Comparison of ENCODE assay signal across 1 cellular context in genomic region chr19:9538183-9539058, GRCh38.
TF ChIP-seq lines count a peak whose summit lies in the region.

TSS of gene ZNF426 (minus strand) at chr19:9538645. CDS start at chr19:9536232, 2,413 bp downstream.

TF ChIP-seq in HepG2, 621 proteins besides CTCF, POLR2A, EP300 and RAD21 (continued from another document and continues in another):
- no peak for TF ChIP-seq PRDM15 (CRISPR knock-in tag; IDR thresholded peaks at IDR 0.05)
- TF ChIP-seq SRSF4 (IDR thresholded peaks at IDR 0.05; ENCODE audit: low read depth, low read length, poor library complexity, severe bottlenecking) = no peak
- no peak for TF ChIP-seq SSRP1 (CRISPR knock-in tag; IDR thresholded peaks at IDR 0.05)
- TF ChIP-seq NCOA5 (CRISPR knock-in tag; IDR thresholded peaks at IDR 0.05) = no peak
- peak; percentile 98 for TF ChIP-seq PHF8 (CRISPR knock-in tag; IDR thresholded peaks at IDR 0.05)
- TF ChIP-seq KDM3A (CRISPR knock-in tag; IDR thresholded peaks at IDR 0.05; ENCODE audit: low read depth) = no peak
- TF ChIP-seq ZNF629 (CRISPR knock-in tag; conservative IDR thresholded peaks at IDR 0.05) = peak; percentile 71
- TF ChIP-seq HINFP (CRISPR knock-in tag; IDR thresholded peaks at IDR 0.05; ENCODE audit: low read depth) = 0 out of 2 replicates have a peak, but pooled peaks have one; percentile 46
- TF ChIP-seq ZMYM4 (CRISPR knock-in tag; IDR thresholded peaks at IDR 0.05) = peak; percentile 92
- no peak for TF ChIP-seq WIZ (CRISPR knock-in tag; IDR thresholded peaks at IDR 0.05)
- TF ChIP-seq, protein P1, sequence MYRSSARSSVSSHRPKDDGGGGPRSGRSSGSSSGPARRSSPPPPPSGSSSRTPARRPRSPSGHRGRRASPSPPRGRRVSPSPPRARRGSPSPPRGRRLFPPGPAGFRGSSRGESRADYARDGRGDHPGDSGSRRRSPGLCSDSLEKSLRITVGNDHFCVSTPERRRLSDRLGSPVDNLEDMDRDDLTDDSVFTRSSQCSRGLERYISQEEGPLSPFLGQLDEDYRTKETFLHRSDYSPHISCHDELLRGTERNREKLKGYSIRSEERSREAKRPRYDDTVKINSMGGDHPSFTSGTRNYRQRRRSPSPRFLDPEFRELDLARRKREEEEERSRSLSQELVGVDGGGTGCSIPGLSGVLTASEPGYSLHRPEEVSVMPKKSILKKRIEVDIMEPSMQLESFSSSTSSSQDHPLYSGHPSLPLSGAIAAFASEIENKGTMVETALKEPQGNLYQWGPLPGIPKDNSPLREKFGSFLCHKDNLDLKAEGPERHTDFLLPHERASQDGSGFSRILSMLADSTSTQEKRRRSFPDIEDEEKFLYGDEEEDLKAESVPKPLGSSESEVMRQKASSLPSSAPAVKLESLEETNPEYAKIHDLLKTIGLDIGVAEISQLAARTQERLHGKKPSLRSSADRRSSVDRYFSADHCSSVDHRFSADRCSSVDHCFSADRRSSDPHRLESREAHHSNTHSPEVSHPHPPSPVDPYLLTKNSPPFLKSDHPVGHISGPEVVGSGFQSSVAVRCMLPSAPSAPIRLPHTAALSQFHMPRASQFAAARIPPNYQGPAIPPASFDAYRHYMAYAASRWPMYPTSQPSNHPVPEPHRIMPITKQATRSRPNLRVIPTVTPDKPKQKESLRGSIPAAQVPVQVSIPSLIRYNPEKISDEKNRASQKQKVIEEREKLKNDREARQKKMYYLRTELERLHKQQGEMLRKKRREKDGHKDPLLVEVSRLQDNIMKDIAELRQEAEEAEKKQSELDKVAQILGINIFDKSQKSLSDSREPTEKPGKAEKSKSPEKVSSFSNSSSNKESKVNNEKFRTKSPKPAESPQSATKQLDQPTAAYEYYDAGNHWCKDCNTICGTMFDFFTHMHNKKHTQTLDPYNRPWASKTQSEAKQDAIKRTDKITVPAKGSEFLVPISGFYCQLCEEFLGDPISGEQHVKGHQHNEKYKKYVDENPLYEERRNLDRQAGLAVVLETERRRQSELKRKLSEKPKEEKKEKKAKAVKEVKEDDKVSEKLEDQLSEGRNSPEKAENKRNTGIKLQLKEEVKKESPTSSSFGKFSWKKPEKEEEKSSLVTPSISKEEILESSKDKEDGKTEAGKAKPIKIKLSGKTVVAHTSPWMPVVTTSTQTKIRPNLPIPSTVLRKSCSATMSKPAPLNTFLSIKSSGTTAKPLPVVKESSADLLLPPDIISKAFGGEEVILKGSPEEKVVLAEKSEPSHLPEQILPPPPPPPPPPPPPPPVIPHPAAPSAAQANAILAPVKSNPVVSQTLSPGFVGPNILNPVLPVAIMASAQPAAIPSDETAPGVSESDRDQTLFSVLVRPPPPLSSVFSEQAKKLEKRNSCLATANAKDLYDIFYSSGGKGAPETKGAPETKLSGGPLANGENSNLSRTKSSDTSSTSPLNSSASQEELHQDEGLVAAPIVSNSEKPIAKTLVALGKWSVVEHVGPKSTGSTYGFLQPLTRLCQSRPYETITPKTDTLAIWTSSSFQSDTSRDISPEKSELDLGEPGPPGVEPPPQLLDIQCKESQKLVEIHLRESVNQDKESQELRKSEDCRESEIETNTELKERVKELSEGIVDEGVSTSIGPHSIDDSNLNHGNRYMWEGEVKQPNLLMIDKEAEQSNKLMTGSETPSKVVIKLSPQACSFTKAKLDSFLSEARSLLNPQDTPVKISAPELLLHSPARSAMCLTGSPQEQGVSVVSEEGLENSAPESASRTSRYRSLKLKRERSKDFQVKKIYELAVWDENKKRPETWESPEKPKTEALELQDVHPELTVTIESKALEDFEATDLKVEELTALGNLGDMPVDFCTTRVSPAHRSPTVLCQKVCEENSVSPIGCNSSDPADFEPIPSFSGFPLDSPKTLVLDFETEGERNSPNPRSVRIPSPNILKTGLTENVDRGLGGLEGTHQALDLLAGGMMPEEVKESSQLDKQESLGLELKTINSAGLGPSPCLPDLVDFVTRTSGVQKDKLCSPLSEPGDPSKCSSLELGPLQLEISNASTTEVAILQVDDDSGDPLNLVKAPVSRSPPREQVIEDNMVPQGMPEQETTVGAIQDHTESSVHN (CRISPR knock-in tag; IDR thresholded peaks at IDR 0.05) = no peak
- no peak for TF ChIP-seq ZFAT (CRISPR knock-in tag; conservative IDR thresholded peaks at IDR 0.05)
- TF ChIP-seq PAXIP1 (CRISPR knock-in tag; conservative IDR thresholded peaks at IDR 0.05) = peak; percentile 50
- TF ChIP-seq PTBP1 (IDR thresholded peaks at IDR 0.05; ENCODE audit: low read depth, low read length, poor library complexity, severe bottlenecking) = no peak
- TF ChIP-seq ZSCAN12 (CRISPR knock-in tag; IDR thresholded peaks at IDR 0.05) = no peak
- TF ChIP-seq, protein P2, sequence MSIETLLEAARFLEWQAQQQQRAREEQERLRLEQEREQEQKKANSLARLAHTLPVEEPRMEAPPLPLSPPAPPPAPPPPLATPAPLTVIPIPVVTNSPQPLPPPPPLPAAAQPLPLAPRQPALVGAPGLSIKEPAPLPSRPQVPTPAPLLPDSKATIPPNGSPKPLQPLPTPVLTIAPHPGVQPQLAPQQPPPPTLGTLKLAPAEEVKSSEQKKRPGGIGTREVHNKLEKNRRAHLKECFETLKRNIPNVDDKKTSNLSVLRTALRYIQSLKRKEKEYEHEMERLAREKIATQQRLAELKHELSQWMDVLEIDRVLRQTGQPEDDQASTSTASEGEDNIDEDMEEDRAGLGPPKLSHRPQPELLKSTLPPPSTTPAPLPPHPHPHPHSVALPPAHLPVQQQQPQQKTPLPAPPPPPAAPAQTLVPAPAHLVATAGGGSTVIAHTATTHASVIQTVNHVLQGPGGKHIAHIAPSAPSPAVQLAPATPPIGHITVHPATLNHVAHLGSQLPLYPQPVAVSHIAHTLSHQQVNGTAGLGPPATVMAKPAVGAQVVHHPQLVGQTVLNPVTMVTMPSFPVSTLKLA (IDR thresholded peaks at IDR 0.05) = no peak
- TF ChIP-seq CCDC6 (CRISPR knock-in tag; IDR thresholded peaks at IDR 0.05) = no peak
- TF ChIP-seq ZNF333 (CRISPR knock-in tag; IDR thresholded peaks at IDR 0.05; ENCODE audit: borderline replicate concordance) = peak; percentile 69; the same call in 1 of the 2 replicates
- 0 out of 2 replicates have a peak, but pooled peaks have one; percentile 90 for TF ChIP-seq ZNF33A (CRISPR knock-in tag; IDR thresholded peaks at IDR 0.05; ENCODE audit: borderline replicate concordance)
- TF ChIP-seq NONO (IDR thresholded peaks at IDR 0.05) = no peak
- peak; percentile 82 for TF ChIP-seq NONO (CRISPR knock-in tag; conservative IDR thresholded peaks at IDR 0.05)
- TF ChIP-seq PAF1 (CRISPR knock-in tag; IDR thresholded peaks at IDR 0.05) = no peak
- TF ChIP-seq MIER2 (CRISPR knock-in tag; IDR thresholded peaks at IDR 0.05) = no peak
- TF ChIP-seq, protein P3, sequence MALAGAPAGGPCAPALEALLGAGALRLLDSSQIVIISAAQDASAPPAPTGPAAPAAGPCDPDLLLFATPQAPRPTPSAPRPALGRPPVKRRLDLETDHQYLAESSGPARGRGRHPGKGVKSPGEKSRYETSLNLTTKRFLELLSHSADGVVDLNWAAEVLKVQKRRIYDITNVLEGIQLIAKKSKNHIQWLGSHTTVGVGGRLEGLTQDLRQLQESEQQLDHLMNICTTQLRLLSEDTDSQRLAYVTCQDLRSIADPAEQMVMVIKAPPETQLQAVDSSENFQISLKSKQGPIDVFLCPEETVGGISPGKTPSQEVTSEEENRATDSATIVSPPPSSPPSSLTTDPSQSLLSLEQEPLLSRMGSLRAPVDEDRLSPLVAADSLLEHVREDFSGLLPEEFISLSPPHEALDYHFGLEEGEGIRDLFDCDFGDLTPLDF (CRISPR knock-in tag; IDR thresholded peaks at IDR 0.05) = 0 out of 2 replicates have a peak, but pooled peaks have one; percentile 38
- TF ChIP-seq CREB1 (IDR thresholded peaks at IDR 0.05) = peak; percentile 98
- TF ChIP-seq CREB1 (CRISPR knock-in tag; IDR thresholded peaks at IDR 0.05) = peak; percentile 100
- TF ChIP-seq ZNF749 (CRISPR knock-in tag; IDR thresholded peaks at IDR 0.05; ENCODE audit: borderline replicate concordance) = no peak
- TF ChIP-seq ZNF660 (CRISPR knock-in tag; IDR thresholded peaks at IDR 0.05; ENCODE audit: borderline replicate concordance, low read depth) = no peak
- TF ChIP-seq ZNF776 (CRISPR knock-in tag; IDR thresholded peaks at IDR 0.05) = no peak; the same call in 1 of the 2 replicates
- TF ChIP-seq, protein P4, sequence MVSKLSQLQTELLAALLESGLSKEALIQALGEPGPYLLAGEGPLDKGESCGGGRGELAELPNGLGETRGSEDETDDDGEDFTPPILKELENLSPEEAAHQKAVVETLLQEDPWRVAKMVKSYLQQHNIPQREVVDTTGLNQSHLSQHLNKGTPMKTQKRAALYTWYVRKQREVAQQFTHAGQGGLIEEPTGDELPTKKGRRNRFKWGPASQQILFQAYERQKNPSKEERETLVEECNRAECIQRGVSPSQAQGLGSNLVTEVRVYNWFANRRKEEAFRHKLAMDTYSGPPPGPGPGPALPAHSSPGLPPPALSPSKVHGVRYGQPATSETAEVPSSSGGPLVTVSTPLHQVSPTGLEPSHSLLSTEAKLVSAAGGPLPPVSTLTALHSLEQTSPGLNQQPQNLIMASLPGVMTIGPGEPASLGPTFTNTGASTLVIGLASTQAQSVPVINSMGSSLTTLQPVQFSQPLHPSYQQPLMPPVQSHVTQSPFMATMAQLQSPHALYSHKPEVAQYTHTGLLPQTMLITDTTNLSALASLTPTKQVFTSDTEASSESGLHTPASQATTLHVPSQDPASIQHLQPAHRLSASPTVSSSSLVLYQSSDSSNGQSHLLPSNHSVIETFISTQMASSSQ (IDR thresholded peaks at IDR 0.05; ENCODE audit: low read depth) = no peak
- TF ChIP-seq, protein P4 (CRISPR knock-in tag; IDR thresholded peaks at IDR 0.05; ENCODE audit: borderline replicate concordance) = no peak
- TF ChIP-seq NKX3-1 (CRISPR knock-in tag; IDR thresholded peaks at IDR 0.05) = peak; percentile 84
- TF ChIP-seq MEIS2 (CRISPR knock-in tag; IDR thresholded peaks at IDR 0.05) = no peak
- peak; percentile 52; the same call in 1 of the 2 replicates for TF ChIP-seq ZIK1 (CRISPR knock-in tag; IDR thresholded peaks at IDR 0.05; ENCODE audit: borderline replicate concordance, low read depth)
- TF ChIP-seq ZFYVE20 (CRISPR knock-in tag; IDR thresholded peaks at IDR 0.05; ENCODE audit: borderline replicate concordance, low read depth) = no peak
